Comparison of ENCODE assay signal across 8 cellular contexts in the genomic region with DNA sequence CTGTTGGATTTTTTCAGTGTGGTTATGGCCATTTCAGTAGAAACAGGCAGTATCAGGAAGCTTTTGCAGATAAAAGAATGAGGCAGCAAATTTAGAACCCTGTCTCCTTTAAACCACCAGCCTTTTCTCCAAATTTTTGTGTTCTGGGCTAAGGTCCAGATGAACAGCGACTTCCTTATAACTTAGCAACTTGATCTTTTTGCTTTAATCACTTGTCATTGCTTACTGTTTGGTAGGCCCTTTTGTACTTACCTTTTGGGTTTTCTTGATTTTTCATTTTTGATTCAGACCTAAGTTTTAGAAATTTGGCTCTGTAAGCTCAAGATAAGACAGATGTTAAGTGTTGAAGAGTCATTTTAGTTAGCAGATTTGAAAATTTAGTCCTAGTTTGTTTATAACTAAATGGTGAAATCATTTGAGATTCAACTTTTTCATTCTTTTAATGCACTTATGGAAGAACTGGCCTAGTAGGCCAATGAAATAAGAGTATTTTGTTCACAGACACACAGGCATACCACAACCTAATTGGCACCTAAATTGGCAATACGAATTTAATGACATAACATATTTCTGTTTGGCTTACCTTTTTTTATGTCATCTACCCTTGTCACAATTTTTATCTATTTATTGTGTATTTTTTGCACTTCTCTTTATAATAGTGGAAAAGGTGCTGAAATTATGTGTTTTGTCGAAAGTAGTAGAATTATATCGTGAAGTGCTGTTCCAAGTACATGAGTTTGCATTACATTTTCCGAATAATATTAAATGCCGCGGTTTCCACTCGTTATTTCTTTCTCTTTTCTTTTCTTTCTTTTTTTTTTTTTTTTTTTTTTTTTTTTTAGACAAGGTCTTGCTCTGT. TPM values are rescaled to one million over a fixed set of nuclear protein-coding genes. Genes with fewer than 3 reads are reported as not detected.
DNase-seq lines count a peak whose midpoint lies in the region; ATAC-seq and TF ChIP-seq lines count a peak whose summit lies in the region.

No MANE protein-coding gene starts in this region.

- H3K4me3 Mint-ChIP-seq in activated CD4-positive, alpha-beta memory T cell treated with anti-CD3 and anti-CD28 coated beads, Interleukin-2, amount 10 ng/mL, durations not matched to agents 7 days and 5 days: peak overlapping the region; percentile 81

- H3K27ac Mint-ChIP-seq in activated CD4-positive, alpha-beta memory T cell treated with anti-CD3 and anti-CD28 coated beads, Interleukin-2, amount 10 ng/mL, durations not matched to agents 7 days and 5 days: no peak overlapping the region

- peak overlapping the region; percentile 81 for H3K4me3 ChIP-seq in left ventricle myocardium inferior
- H3K4me3 ChIP-seq in iPS-18c (ENCODE audit: insufficient read depth, low read depth, low read length): peak overlapping the region; percentile 92
- peak overlapping the region; percentile 84 to 97 for H3K4me3 ChIP-seq in tibial artery

- H3K4me1 ChIP-seq in left ventricle myocardium inferior (peaks cover 66% of the 10 kb centered on the region), tibial artery (peaks cover 0 to 53% (median 25%) of the 10 kb centered on the region in 4 donors)

- TF ChIP-seq CTCF in left ventricle myocardium inferior (IDR thresholded peaks at IDR 0.05; ENCODE audit: borderline replicate concordance): no peak
- no peak for TF ChIP-seq CTCF in tibial artery (IDR thresholded peaks at IDR 0.05)

- no peak for ATAC-seq in left ventricle myocardium superior

- no peaks in the 10 kb centered on the region for H3K9me3 ChIP-seq in left ventricle myocardium inferior (replicated peaks)
- no peaks in the 10 kb centered on the region for H3K9me3 ChIP-seq in iPS-18c (ENCODE audit: control insufficient read depth, insufficient read depth, low read length)
- H3K9me3 ChIP-seq in tibial artery: no peaks in the 10 kb centered on the region

- CTCF ChIA-PET in activated CD4-positive, alpha-beta memory T cell treated with anti-CD3 and anti-CD28 coated beads, Interleukin-2, amount 10 ng/mL, durations not matched to agents 7 days and 5 days (lab: Charles Lee): interaction anchor here (1.0 to 3.7 kb wide), 5 partner anchors 12 to 48 kb away, joined by 3 to 45 read pairs (median 9); a partner anchor contains a TSS

- POLR2A ChIA-PET in activated CD4-positive, alpha-beta memory T cell treated with anti-CD3 and anti-CD28 coated beads, Interleukin-2, amount 10 ng/mL, durations not matched to agents 7 days and 5 days (lab: Charles Lee): interaction anchor here (0.6 to 4.1 kb wide), 5 partner anchors 13 to 939 kb away, joined by 3 to 54 read pairs (median 5); a partner anchor contains a TSS

- no peak for DNase-seq in left ventricle myocardium inferior
- no peak for DNase-seq in left ventricle myocardium superior
- DNase-seq in activated CD4-positive, alpha-beta memory T cell treated with anti-CD3 and anti-CD28 coated beads, Interleukin-2, amount 10 ng/mL, durations not matched to agents 7 days and 5 days: no peak
- no peak for DNase-seq in tibial artery
- no peak for DNase-seq in NCI-H2107 (lab: John Stamatoyannopoulos, UW)
- no peak for DNase-seq in SHP77 treated with DMSO at 0.1 percent for 48 hours (lab: John Stamatoyannopoulos, UW)
- no peak for DNase-seq in activated gamma-delta T cell treated with Interleukin-2 at 50 U/mL for 16 hours

- peaks cover 4% of the 10 kb centered on the region for H3K36me3 Mint-ChIP-seq in activated CD4-positive, alpha-beta memory T cell treated with anti-CD3 and anti-CD28 coated beads, Interleukin-2, amount 10 ng/mL, durations not matched to agents 7 days and 5 days (ENCODE audit: low read depth)

- no peaks in the 10 kb centered on the region for H3K36me3 ChIP-seq in left ventricle myocardium inferior
- H3K36me3 ChIP-seq in tibial artery: no peaks in the 10 kb centered on the region

- intact Hi-C loops in left ventricle myocardium inferior (cut with micrococcal nuclease): no loop called here
- intact Hi-C loops in left ventricle myocardium superior (cut with micrococcal nuclease): no loop called here
- intact Hi-C loops in tibial artery (cut with DNase I; ENCODE audit: low total_unique reads): loop anchor here (10.0 kb wide), 1 partner anchor 51 kb away; no protein-coding TSS in a partner anchor

- H3K27ac ChIP-seq in left ventricle myocardium inferior (replicated peaks): peak overlapping the region; percentile 94
- H3K27ac ChIP-seq in tibial artery: peak overlapping the region; percentile 97 to 98

- peaks cover 38% of the 10 kb centered on the region for H3K4me1 Mint-ChIP-seq in activated CD4-positive, alpha-beta memory T cell treated with anti-CD3 and anti-CD28 coated beads, Interleukin-2, amount 10 ng/mL, durations not matched to agents 7 days and 5 days

- H3K27me3 ChIP-seq in left ventricle myocardium inferior (ENCODE audit: low read depth): no peaks in the 10 kb centered on the region
- no peaks in the 10 kb centered on the region for H3K27me3 ChIP-seq in tibial artery

- H3K9me3 Mint-ChIP-seq in activated CD4-positive, alpha-beta memory T cell treated with anti-CD3 and anti-CD28 coated beads, Interleukin-2, amount 10 ng/mL, durations not matched to agents 7 days and 5 days: no peaks in the 10 kb centered on the region

- H3K27me3 Mint-ChIP-seq in activated CD4-positive, alpha-beta memory T cell treated with anti-CD3 and anti-CD28 coated beads, Interleukin-2, amount 10 ng/mL, durations not matched to agents 7 days and 5 days: peaks cover 3% of the 10 kb centered on the region

RNA-seq across cellular contexts. Expression of a gene that starts 2.1 kb away (rescaled TPM):
- total RNA-seq in left ventricle myocardium inferior: 45.0 TPM
- total RNA-seq in left ventricle myocardium superior: 44.8 TPM
- total RNA-seq in activated CD4-positive, alpha-beta memory T cell treated with anti-CD3 and anti-CD28 coated beads, Interleukin-2, amount 10 ng/mL, durations not matched to agents 7 days and 5 days: 10 to 100 TPM; 68.2 to 75.6 TPM

RNA-seq across cellular contexts. Expression of a gene that starts 12.2 kb away (rescaled TPM):
- total RNA-seq in left ventricle myocardium inferior: 13.4 TPM
- 13.6 TPM for total RNA-seq in left ventricle myocardium superior
- 10 to 100 TPM; 33.0 to 33.2 TPM for total RNA-seq in activated CD4-positive, alpha-beta memory T cell treated with anti-CD3 and anti-CD28 coated beads, Interleukin-2, amount 10 ng/mL, durations not matched to agents 7 days and 5 days
